ENCODE assay signal across 19 cellular contexts in genomic region chr11:78698612-78699011, GRCh38.
DNase-seq lines count a peak whose midpoint lies in the region; ATAC-seq, FAIRE-seq and TF ChIP-seq lines count a peak whose summit lies in the region.
"Had no signal": no experiment of that assay in that cellular context is flagged by ENCODE, and none has a peak within 500 bp of the region (broad histone marks: within the 10 kb centered on the region; RNA-seq: fewer than 3 reads in every experiment).

No MANE protein-coding gene starts in this region.

- POLR2A ChIA-PET in IMR-90 (lab: Charles Lee; ENCODE audit: unreplicated experiment) = no interaction called here

- H3K79me2 ChIP-seq in keratinocyte (ENCODE audit: control insufficient read depth, insufficient read depth, low read length) = no peaks in the 10 kb centered on the region

- dilution Hi-C loops in IMR-90 (cut with HindIII; ENCODE audit: low sequenced_read_pairs, unreplicated experiment) = no loop called here
- dilution Hi-C loops in keratinocyte (cut with MboI; ENCODE audit: extremely low pct_ligation_motif_present, low sequenced_read_pairs) = no loop called here

- H2AK5ac ChIP-seq in IMR-90 (ENCODE audit: low read depth, low read length) = no peak overlapping the region

- H3K4me2 ChIP-seq in IMR-90 (ENCODE audit: low read depth, low read length) (no peak overlapping the region), keratinocyte (ENCODE audit: control insufficient read depth, extremely low read depth, insufficient read depth, low read depth, low read length) (no peak overlapping the region)
- H3K4me2 ChIP-seq: KMS-11 had no signal

- H3K27ac ChIP-seq in IMR-90 (ENCODE audit: insufficient read depth, low read length) (no peak overlapping the region), keratinocyte (ENCODE audit: control insufficient read depth, insufficient read depth, low read length) (no peak overlapping the region)
- H3K27ac ChIP-seq: KMS-11, SJSA1, skin epidermis had no signal

- peak; percentile 49 for FAIRE-seq in keratinocyte (lab: Jason Lieb, UNC)
- FAIRE-seq: A204.1 had no signal

- H3K18ac ChIP-seq in IMR-90 (ENCODE audit: low read depth, low read length) = no peak overlapping the region

- H3K4ac ChIP-seq in IMR-90 (ENCODE audit: low read depth, low read length) = no peak overlapping the region

- H3K9me1 ChIP-seq in IMR-90 (ENCODE audit: insufficient read depth, low read length) (no peaks in the 10 kb centered on the region), keratinocyte (ENCODE audit: control insufficient read depth, extremely low read depth, insufficient read depth, low read length) (no peaks in the 10 kb centered on the region)

- intact Hi-C loops in IMR-90 (cut with micrococcal nuclease) = no loop called here

- no peaks in the 10 kb centered on the region for H3K27me3 ChIP-seq in IMR-90 (ENCODE audit: control insufficient read depth, insufficient read depth, low read length)
- no peaks in the 10 kb centered on the region for H3K27me3 ChIP-seq in keratinocyte (ENCODE audit: control insufficient read depth, extremely low read depth, insufficient read depth, low read length)
- H3K27me3 ChIP-seq: SJSA1 had no signal

- TF ChIP-seq RAD21 in IMR-90 (IDR thresholded peaks at IDR 0.05; ENCODE audit: low read length) = no peak

- no peak overlapping the region for H2BK120ac ChIP-seq in IMR-90 (ENCODE audit: low read depth, low read length)

- H3K36me3 ChIP-seq in IMR-90 (ENCODE audit: control insufficient read depth, insufficient read depth, low read length) (peaks cover 11% of the 10 kb centered on the region; the same call in 1 of the 2 replicates), keratinocyte (ENCODE audit: control insufficient read depth in 2 of 2, extremely low read depth in 1 of 2, insufficient read depth in 2 of 2, low read length in 2 of 2) (peaks cover 0 to 6% of the 10 kb centered on the region in 2 experiments)
- H3K36me3 ChIP-seq: SJSA1 had no signal

- 40% methylated on average over 1 of the region's 3 CpGs; no CpG with 5 or more reads in 1 of the 2 experiments for WGBS in IMR-90 (ENCODE audit: extremely low coverage in 2 of 2, insufficient read length in 1 of 2), 2 experiments

- H3K9ac ChIP-seq in IMR-90 (ENCODE audit: low read depth, low read length) (no peak overlapping the region), keratinocyte (ENCODE audit: control insufficient read depth, extremely low read depth, insufficient read depth, low read length) (no peak overlapping the region)
- H3K9ac ChIP-seq: KMS-11 had no signal

- no peak for TF ChIP-seq CTCF in IMR-90 (conservative IDR thresholded peaks at IDR 0.05; ENCODE audit: low read depth, low read length)
- TF ChIP-seq CTCF in chondrocyte (IDR thresholded peaks at IDR 0.05) = no peak
- no peak for TF ChIP-seq CTCF in keratinocyte (optimal IDR thresholded peaks at IDR 0.05 in 1 of 3, IDR thresholded peaks at IDR 0.05 in 1 of 3, conservative IDR thresholded peaks at IDR 0.05 in 1 of 3; ENCODE audit: extremely low read depth in 1 of 3, insufficient read depth in 2 of 3, low read length in 3 of 3)

- no peak overlapping the region for H3K23ac ChIP-seq in IMR-90 (ENCODE audit: low read depth, low read length)

- no peaks in the 10 kb centered on the region for H3K27me3 Mint-ChIP-seq in chondrocyte (ENCODE audit: low read depth)
- H3K27me3 Mint-ChIP-seq: type B pancreatic cell had no signal

- TF ChIP-seq POLR2A in IMR-90 (IDR thresholded peaks at IDR 0.05; ENCODE audit: low read depth, low read length) (no peak), GM18505 (IDR thresholded peaks at IDR 0.05; ENCODE audit: borderline replicate concordance, extremely low read depth, insufficient read depth, insufficient read length) (no peak)

- no peak overlapping the region for H3K56ac ChIP-seq in IMR-90 (ENCODE audit: extremely low read depth, insufficient read depth, low read length)

- H2AFZ ChIP-seq in IMR-90 (replicated peaks; ENCODE audit: low read length, poor library complexity) = no peak overlapping the region
- H2AFZ ChIP-seq in keratinocyte (ENCODE audit: control insufficient read depth, low read length) = no peak overlapping the region

- H3K79me1 ChIP-seq in IMR-90 (ENCODE audit: low read depth in 1 of 2, low read length in 2 of 2) = no peaks in the 10 kb centered on the region

- in situ Hi-C loops in IMR-90 (cut with MboI; ENCODE audit: low sequenced_read_pairs) = no loop called here

- no peak overlapping the region for H2AK9ac ChIP-seq in IMR-90 (replicated peaks; ENCODE audit: low read depth, low read length, poor library complexity)

- H3K14ac ChIP-seq in IMR-90 (replicated peaks; ENCODE audit: low read depth, low read length) = no peak overlapping the region

- DNase-seq in A172 (ENCODE audit: low spot score) (peak; percentile 62), IMR-90 (peak; percentile 80), chondrocyte (ENCODE audit: low spot score) (no peak), keratinocyte (ENCODE audit: low read depth, low spot score) (no peak), retina (no peak), DMS53 (lab: John Stamatoyannopoulos, UW) (no peak)
- DNase-seq: activated B cell treated with CpG ODN at 0.5 μM for 24 hours; activated T-cell treated with anti-CD3 and anti-CD28 coated beads, Interleukin-2, amount 50 U/mL, for 24 hours; DMS79; erythroblast; NCI-H1930; NCI-H82 had no signal

- no TSS peak for BruUV-seq in IMR-90 (replicated peaks; lab: Mats Ljungman, UMichigan)

- H3K9me3 Mint-ChIP-seq in chondrocyte (ENCODE audit: low read depth) = no peaks in the 10 kb centered on the region
- H3K9me3 Mint-ChIP-seq: activated B cell treated with CpG ODN at 0.5 μM for 24 hours; activated T-cell treated with anti-CD3 and anti-CD28 coated beads, Interleukin-2, amount 50 U/mL, for 24 hours; type B pancreatic cell had no signal

- H3K4me3 ChIP-seq in IMR-90 (ENCODE audit: insufficient read depth, low read depth, low read length) (no peak overlapping the region), keratinocyte (ENCODE audit: control insufficient read depth in 2 of 3, extremely low read depth in 1 of 3, insufficient read depth in 2 of 3, low read depth in 1 of 3, low read length in 3 of 3) (no peak overlapping the region)
- H3K4me3 ChIP-seq: SJSA1, skin epidermis had no signal

- no peak overlapping the region for H4K91ac ChIP-seq in IMR-90 (ENCODE audit: insufficient read depth, low read depth, low read length)

- no peak; the same call in 1 of the 2 replicates for ATAC-seq in IMR-90 (ENCODE audit: low read depth)
- no peak for ATAC-seq in GM19452 (IDR thresholded peaks at IDR 0.05; ENCODE audit: unreplicated experiment)
- ATAC-seq in GM18505 (IDR thresholded peaks at IDR 0.05; ENCODE audit: unreplicated experiment) = no peak

- H3K4me1 ChIP-seq in IMR-90 (ENCODE audit: control insufficient read depth, insufficient read depth, low read length) (peaks cover 2% of the 10 kb centered on the region), keratinocyte (ENCODE audit: control insufficient read depth, extremely low read depth, insufficient read depth, low read length) (no peaks in the 10 kb centered on the region)
- H3K4me1 ChIP-seq: SJSA1 had no signal

- no peaks in the 10 kb centered on the region for H3K36me3 Mint-ChIP-seq in chondrocyte (ENCODE audit: low read depth)

- no peak overlapping the region for H2BK5ac ChIP-seq in IMR-90 (ENCODE audit: low read depth, low read length, poor library complexity, severe bottlenecking)

- no peak overlapping the region for H3K4me3 Mint-ChIP-seq in chondrocyte (ENCODE audit: unreplicated experiment)
- H3K4me3 Mint-ChIP-seq: activated B cell treated with CpG ODN at 0.5 μM for 24 hours; activated T-cell treated with anti-CD3 and anti-CD28 coated beads, Interleukin-2, amount 50 U/mL, for 24 hours; type B pancreatic cell had no signal

- no peak overlapping the region for H4K5ac ChIP-seq in IMR-90 (ENCODE audit: low read depth, low read length)

- peak overlapping the region; percentile 50 for H3K27ac Mint-ChIP-seq in chondrocyte (ENCODE audit: unreplicated experiment)
- H3K27ac Mint-ChIP-seq: activated B cell treated with CpG ODN at 0.5 μM for 24 hours; activated T-cell treated with anti-CD3 and anti-CD28 coated beads, Interleukin-2, amount 50 U/mL, for 24 hours; type B pancreatic cell had no signal

- H3K4me1 Mint-ChIP-seq in chondrocyte (ENCODE audit: low read depth) = peaks cover 65% of the 10 kb centered on the region
- H3K4me1 Mint-ChIP-seq: activated B cell treated with CpG ODN at 0.5 μM for 24 hours had no signal

- no peak overlapping the region for H2BK15ac ChIP-seq in IMR-90 (ENCODE audit: low read depth, low read length)

- H2BK20ac ChIP-seq in IMR-90 (ENCODE audit: low read depth, low read length) = no peak overlapping the region

- no peak overlapping the region for H4K8ac ChIP-seq in IMR-90 (ENCODE audit: low read depth in 2 of 2, low read length in 2 of 2)

- CTCF ChIA-PET in IMR-90 (lab: Yijun Ruan, JAX) = interaction anchor here (1.5 kb wide), 1 partner anchor 17 kb away, joined by 4 read pairs; no protein-coding TSS in a partner anchor

- no peaks in the 10 kb centered on the region for H4K20me1 ChIP-seq in IMR-90 (ENCODE audit: insufficient read depth, low read length)
- H4K20me1 ChIP-seq in keratinocyte (ENCODE audit: control insufficient read depth, extremely low read depth, insufficient read depth, low read length) = no peaks in the 10 kb centered on the region

- H3K9me3 ChIP-seq in IMR-90 (ENCODE audit: control insufficient read depth, insufficient read depth, low read length) (no peaks in the 10 kb centered on the region), keratinocyte (ENCODE audit: control insufficient read depth, low read depth, low read length) (no peaks in the 10 kb centered on the region)
- H3K9me3 ChIP-seq: SJSA1 had no signal

TF ChIP-seq in IMR-90, 13 proteins besides CTCF, POLR2A, EP300 and RAD21:
- TF ChIP-seq USF2 (IDR thresholded peaks at IDR 0.05; ENCODE audit: low read depth, low read length) (peak; percentile 28; the same call in 1 of the 2 replicates), CEBPB (IDR thresholded peaks at IDR 0.05; ENCODE audit: low read depth, low read length) (peak; percentile 62), BHLHE40 (IDR thresholded peaks at IDR 0.05; ENCODE audit: low read depth, low read length) (no peak)

Comparison
In these comparisons a context has a peak if more than half of its experiments do, and no peak if none do; other contexts are left out.
1. DNase-seq: peak in A172 (single experiment) and IMR-90 (single experiment); none in chondrocyte (single experiment), keratinocyte (single experiment), retina (single experiment) and DMS53 (single experiment).